Comparison of ENCODE assay signal across 8 cellular contexts in genomic region chr1:39238476-39238875, GRCh38. TPM values are rescaled to one million over a fixed set of nuclear protein-coding genes. Genes with fewer than 3 reads are reported as not detected.
DNase-seq lines count a peak whose midpoint lies in the region; ATAC-seq and TF ChIP-seq lines count a peak whose summit lies in the region.

No MANE protein-coding gene starts in this region.

- peaks cover 78% of the 10 kb centered on the region for H3K36me3 Mint-ChIP-seq in activated T-cell treated with anti-CD3 and anti-CD28 coated beads, Interleukin-2, amount 50 U/mL, for 24 hours (ENCODE audit: low read depth)
- H3K36me3 Mint-ChIP-seq in activated T-cell treated with anti-CD3 and anti-CD28 coated beads, Interleukin-2, amount 50 U/mL, for 4 hours (ENCODE audit: insufficient read depth): peaks cover 24% of the 10 kb centered on the region

- in situ Hi-C loops in GM13976 (cut with MboI; ENCODE audit: low sequenced_read_pairs, unreplicated experiment): no loop called here

- no peak overlapping the region for H3K4me3 Mint-ChIP-seq in activated T-cell treated with anti-CD3 and anti-CD28 coated beads, Interleukin-2, amount 50 U/mL, for 24 hours
- no peak overlapping the region for H3K4me3 Mint-ChIP-seq in activated T-cell treated with anti-CD3 and anti-CD28 coated beads, Interleukin-2, amount 50 U/mL, for 4 hours

- H3K9me3 ChIP-seq in hepatocyte (ENCODE audit: low read depth): no peaks in the 10 kb centered on the region

- H3K27ac ChIP-seq in hepatocyte: no peak overlapping the region

- H4K20me1 ChIP-seq in hepatocyte (ENCODE audit: insufficient read depth, poor library complexity, severe bottlenecking): peaks cover 5% of the 10 kb centered on the region

- no peak for ATAC-seq in activated T-cell treated with anti-CD3 and anti-CD28 coated beads, Interleukin-2, amount 50 U/mL, for 4 hours
- no peak for ATAC-seq in GM21529 (IDR thresholded peaks at IDR 0.05; ENCODE audit: unreplicated experiment)

- TF ChIP-seq CTCF in hepatocyte (IDR thresholded peaks at IDR 0.05; ENCODE audit: poor library complexity): no peak
- TF ChIP-seq CTCF in GM13976 (IDR thresholded peaks at IDR 0.05; ENCODE audit: borderline replicate concordance, control extremely low read depth, extremely low read depth, insufficient read depth, missing control alignments): no peak

- WGBS in hepatocyte (ENCODE audit: low lambda C conversion rate, missing lambda C conversion rate): 73% methylated on average over 1 of the region's 1 CpG

- H3K36me3 ChIP-seq in hepatocyte (replicated peaks; ENCODE audit: insufficient read depth, low read depth): no peaks in the 10 kb centered on the region

- H3K4me3 ChIP-seq in hepatocyte: no peak overlapping the region

- no peaks in the 10 kb centered on the region for H3K9me2 ChIP-seq in hepatocyte (replicated peaks; ENCODE audit: insufficient read depth)

- no peaks in the 10 kb centered on the region for H3K9me3 Mint-ChIP-seq in activated T-cell treated with anti-CD3 and anti-CD28 coated beads, Interleukin-2, amount 50 U/mL, for 24 hours
- H3K9me3 Mint-ChIP-seq in activated T-cell treated with anti-CD3 and anti-CD28 coated beads, Interleukin-2, amount 50 U/mL, for 4 hours: no peaks in the 10 kb centered on the region

- H3K27me3 ChIP-seq in hepatocyte: no peaks in the 10 kb centered on the region

- peak overlapping the region; percentile 76 for H3K27ac Mint-ChIP-seq in activated T-cell treated with anti-CD3 and anti-CD28 coated beads, Interleukin-2, amount 50 U/mL, for 24 hours

- H3K4me2 ChIP-seq in hepatocyte: no peak overlapping the region

- H3K27me3 Mint-ChIP-seq in activated T-cell treated with anti-CD3 and anti-CD28 coated beads, Interleukin-2, amount 50 U/mL, for 24 hours: no peaks in the 10 kb centered on the region
- no peaks in the 10 kb centered on the region for H3K27me3 Mint-ChIP-seq in activated T-cell treated with anti-CD3 and anti-CD28 coated beads, Interleukin-2, amount 50 U/mL, for 4 hours (ENCODE audit: low read depth)

- peaks cover 33% of the 10 kb centered on the region for H3K79me2 ChIP-seq in hepatocyte

- H3K4me1 ChIP-seq in hepatocyte (ENCODE audit: insufficient read depth): no peaks in the 10 kb centered on the region

- H2AFZ ChIP-seq in hepatocyte: no peak overlapping the region

- peaks cover 54% of the 10 kb centered on the region for H3K4me1 Mint-ChIP-seq in activated T-cell treated with anti-CD3 and anti-CD28 coated beads, Interleukin-2, amount 50 U/mL, for 24 hours (ENCODE audit: low read depth)
- peaks cover 56% of the 10 kb centered on the region for H3K4me1 Mint-ChIP-seq in activated T-cell treated with anti-CD3 and anti-CD28 coated beads, Interleukin-2, amount 50 U/mL, for 4 hours (ENCODE audit: low read depth)

- no peak for DNase-seq in activated T-cell treated with anti-CD3 and anti-CD28 coated beads, Interleukin-2, amount 50 U/mL, for 24 hours
- no peak for DNase-seq in activated T-cell treated with anti-CD3 and anti-CD28 coated beads, Interleukin-2, amount 50 U/mL, for 4 hours
- DNase-seq in brain pericyte (ENCODE audit: low read depth, low spot score) (peak; percentile 11), hepatocyte (ENCODE audit: low spot score) (peak; percentile 17), superior temporal gyrus (ENCODE audit: extremely low spot score) (peak; percentile 90), NCI-H774 (lab: John Stamatoyannopoulos, UW) (no peak), GM13976 (ENCODE audit: low spot score) (no peak)

RNA-seq across cellular contexts. Expression of gene MACF1, which starts 34.0 kb away (rescaled TPM):
- total RNA-seq in activated T-cell treated with anti-CD3 and anti-CD28 coated beads, Interleukin-2, amount 50 U/mL, for 4 hours: 100 to 1,000 TPM; 104 to 128 (median 120) TPM
- 136 TPM in 2 replicates for total RNA-seq in hepatocyte
- 47.1 and 60.1 TPM in 2 replicates for polyA plus RNA-seq in hepatocyte

Comparison
In these comparisons a context has a peak if more than half of its experiments do, and no peak if none do; other contexts are left out.
1. DNase-seq: peak in brain pericyte (single experiment), hepatocyte (single experiment) and superior temporal gyrus (single experiment); none in activated T-cell treated with anti-CD3 and anti-CD28 coated beads, Interleukin-2, amount 50 U/mL, for 24 hours (single experiment), activated T-cell treated with anti-CD3 and anti-CD28 coated beads, Interleukin-2, amount 50 U/mL, for 4 hours (single experiment), NCI-H774 (single experiment) and GM13976 (single experiment).